In the genomic region with DNA sequence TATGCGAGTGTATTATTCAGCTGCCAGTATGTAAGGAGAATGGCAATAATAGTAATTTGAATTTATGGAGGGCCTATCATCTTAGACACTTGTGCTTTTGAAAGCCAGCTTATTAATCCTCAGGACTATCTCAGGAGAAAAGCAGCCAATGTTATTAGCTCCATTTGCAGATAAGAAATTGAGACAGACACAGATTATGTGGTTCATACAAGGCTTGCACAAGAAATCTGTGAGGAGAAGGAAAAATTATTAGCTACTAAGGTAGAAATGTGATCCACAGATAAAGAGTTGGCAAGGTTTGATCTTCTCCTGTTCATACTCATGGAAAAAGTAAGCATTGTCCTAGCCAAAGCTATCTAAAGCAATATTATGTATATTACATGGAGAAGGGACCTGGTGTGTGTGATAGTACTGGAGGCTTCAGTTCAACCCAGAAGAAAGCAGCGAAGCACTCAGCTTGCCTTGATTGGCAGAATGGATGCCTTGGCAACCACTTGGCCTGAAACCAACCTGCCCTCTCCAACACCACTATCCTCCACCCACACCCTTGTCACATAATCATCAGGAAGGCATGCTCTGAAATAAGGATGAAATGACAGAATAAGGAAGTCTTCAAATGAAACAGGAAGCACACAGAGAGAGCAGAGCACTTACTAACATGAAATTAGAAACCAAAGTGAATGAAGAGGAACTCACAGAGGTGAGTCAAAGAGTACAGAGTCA, we compare ENCODE assay signal across 8 cellular contexts. TPM values are rescaled to one million over a fixed set of nuclear protein-coding genes. Genes with fewer than 3 reads are reported as not detected.
A peak's percentile ranks its signal among the peaks of the same experiment; 100 is the strongest.
DNase-seq lines count a peak whose midpoint lies in the region; ATAC-seq, FAIRE-seq and TF ChIP-seq lines count a peak whose summit lies in the region.

No MANE protein-coding gene starts in this region.

- peak in 1 of 2 experiments; percentile 32; a peak in 1 of 4 replicates for TF ChIP-seq EP300 in GM12878 (IDR thresholded peaks at IDR 0.05; ENCODE audit: borderline replicate concordance in 1 of 2, control insufficient read depth in 1 of 2, low read depth in 2 of 2, low read length in 2 of 2)

- RAD21 ChIA-PET in GM12878 (lab: Charles Lee; ENCODE audit: unreplicated experiment) = interaction anchor here (0.6 to 7.6 kb wide), 21 partner anchors 13 to 445 kb away, joined by 3 to 57 read pairs (median 6); a partner anchor contains a TSS

- no peak for TF ChIP-seq CTCF in GM12878 (IDR thresholded peaks at IDR 0.05 in 2 of 3, conservative IDR thresholded peaks at IDR 0.05 in 1 of 3; ENCODE audit: control insufficient read depth in 2 of 3, extremely low read depth in 1 of 3, insufficient read depth in 1 of 3, low read depth in 3 of 3, low read length in 3 of 3)
- TF ChIP-seq CTCF in mucosa of descending colon (IDR thresholded peaks at IDR 0.05) = no peak

- H3K27me3 ChIP-seq in GM12878 (replicated peaks in 1 of 2; ENCODE audit: control insufficient read depth in 2 of 2, insufficient read depth in 2 of 2, low read length in 1 of 2) = no peaks in the 10 kb centered on the region

- in situ Hi-C loops in GM12878 (cut with MboI) = no loop called here

- no peak overlapping the region for H3K9ac ChIP-seq in GM12878 (ENCODE audit: control insufficient read depth, insufficient read depth, low read length)

- H3K4me3 ChIP-seq in GM12878 = no peak overlapping the region; the same call in 1 of the 2 replicates
- H3K4me3 ChIP-seq in mucosa of descending colon = no peak overlapping the region

- ATAC-seq in GM19324 (IDR thresholded peaks at IDR 0.05; ENCODE audit: low FRiP score, unreplicated experiment) = peak; percentile 76
- peak; percentile 78 for ATAC-seq in HG03139 (IDR thresholded peaks at IDR 0.05; ENCODE audit: unreplicated experiment)
- peak; percentile 77 for ATAC-seq in GM12878
- peak; percentile 94 for ATAC-seq in mucosa of descending colon

- no TSS peak for BruUV-seq in GM12878 (replicated peaks; lab: Mats Ljungman, UMichigan)

- CTCF ChIA-PET in GM12878 (lab: Yijun Ruan, JAX) = interaction anchor here (0.6 to 5.9 kb wide), 28 partner anchors 9 to 451 kb away, joined by 3 to 49 read pairs (median 5); no protein-coding TSS in a partner anchor

- SMC1A ChIA-PET in GM12878 (lab: Charles Lee; ENCODE audit: uncharacterized antibody, unreplicated experiment) = interaction anchor here (0.7 to 2.9 kb wide), 34 partner anchors 8 to 445 kb away, joined by 3 to 43 read pairs (median 4); a partner anchor contains a TSS

- peak overlapping the region; percentile 3; the same call in 1 of the 2 replicates for H3K27ac ChIP-seq in GM12878 (ENCODE audit: control insufficient read depth, insufficient read depth)

- intact Hi-C loops in GM12878 (cut with micrococcal nuclease; ENCODE audit: unreplicated experiment) = loop anchor here (1.0 to 5.0 kb wide), 3 partner anchors 18 to 217 kb away; a partner anchor contains a TSS
- intact Hi-C loops in mucosa of descending colon (cut with DNase I, micrococcal nuclease) = no loop called here

- H3K36me3 ChIP-seq in GM12878 (ENCODE audit: control insufficient read depth in 2 of 2, insufficient read depth in 2 of 2, low read length in 1 of 2) (peaks cover 0 to 2% of the 10 kb centered on the region in 2 experiments; a peak in 2 of 4 replicates), mucosa of descending colon (ENCODE audit: low read depth) (no peaks in the 10 kb centered on the region)

- H2AFZ ChIP-seq in GM12878 (ENCODE audit: control insufficient read depth, low read depth, low read length) = no peak overlapping the region

- POLR2A ChIA-PET in GM12878 (lab: Charles Lee) = interaction anchor here (0.8 to 2.3 kb wide), 9 partner anchors 9 to 132 kb away, joined by 3 to 7 read pairs (median 4); no protein-coding TSS in a partner anchor

- peak overlapping the region; percentile 44; the same call in 1 of the 2 replicates for H3K4me2 ChIP-seq in GM12878 (ENCODE audit: control insufficient read depth, insufficient read depth)

- peak; percentile 92 for FAIRE-seq in GM12878 (lab: Jason Lieb, UNC)

- H4K20me1 ChIP-seq in GM12878 (ENCODE audit: control insufficient read depth, insufficient read depth) = no peaks in the 10 kb centered on the region

- H3K9me3 ChIP-seq in GM12878 (replicated peaks; ENCODE audit: control insufficient read depth, insufficient read depth, low read length) = no peaks in the 10 kb centered on the region; the same call in 2 of the 3 replicates
- H3K9me3 ChIP-seq in mucosa of descending colon = no peaks in the 10 kb centered on the region

- H3K4me1 ChIP-seq in GM12878 (ENCODE audit: control insufficient read depth, insufficient read depth, low read length) = peaks cover 25% of the 10 kb centered on the region
- H3K4me1 ChIP-seq in mucosa of descending colon (ENCODE audit: low read depth) = peaks cover 12% of the 10 kb centered on the region

- WGBS in GM12878 (ENCODE audit: insufficient coverage, insufficient replicate concordance, low lambda C conversion rate, missing lambda C conversion rate) = 55% methylated on average over 2 of the region's 2 CpGs

- peak; percentile 91 for DNase-seq in COLO829 (ENCODE audit: low spot score)
- DNase-seq in NCI-H2227 treated with DMSO at 0.1 percent for 48 hours (lab: John Stamatoyannopoulos, UW) = peak; percentile 71
- DNase-seq in GM12878 (ENCODE audit: low read depth, low spot score) = peak; percentile 94
- peak; percentile 80 to 91 (median 86) for DNase-seq in mucosa of descending colon
- DNase-seq in mesenteric fat pad (ENCODE audit: low spot score) = no peak
- no peak for DNase-seq in SK-N-DZ (ENCODE audit: low spot score)

- TF ChIP-seq RAD21 in GM12878 (IDR thresholded peaks at IDR 0.05; ENCODE audit: insufficient read depth, low read depth, low read length) = no peak

- H3K79me2 ChIP-seq in GM12878 (ENCODE audit: control insufficient read depth, insufficient read depth, low read length) = peaks cover 41% of the 10 kb centered on the region

- TF ChIP-seq POLR2A in GM12878 (IDR thresholded peaks at IDR 0.05; ENCODE audit: low read depth, low read length) = no peak

TF ChIP-seq in GM12878, 131 proteins besides CTCF, POLR2A, EP300 and RAD21 (continues in another document):
- TF ChIP-seq TCF3 (IDR thresholded peaks at IDR 0.05; ENCODE audit: borderline replicate concordance, insufficient read depth, low read depth, low read length) = no peak
- no peak for TF ChIP-seq KDM1A (IDR thresholded peaks at IDR 0.05; ENCODE audit: borderline replicate concordance)
- peak in 1 of 2 experiments; percentile 50; a peak in 1 of 3 replicates for TF ChIP-seq EGR1 (IDR thresholded peaks at IDR 0.05; ENCODE audit: borderline replicate concordance in 1 of 2, low read depth in 2 of 2, low read length in 2 of 2)
- no peak for TF ChIP-seq MTA3 (IDR thresholded peaks at IDR 0.05; ENCODE audit: borderline replicate concordance, low read length)
- no peak for TF ChIP-seq POU2F2 (IDR thresholded peaks at IDR 0.05; ENCODE audit: borderline replicate concordance, low read depth, low read length)
- TF ChIP-seq CBX3 (IDR thresholded peaks at IDR 0.05; ENCODE audit: borderline replicate concordance, low read depth) = no peak
- TF ChIP-seq, protein P1, sequence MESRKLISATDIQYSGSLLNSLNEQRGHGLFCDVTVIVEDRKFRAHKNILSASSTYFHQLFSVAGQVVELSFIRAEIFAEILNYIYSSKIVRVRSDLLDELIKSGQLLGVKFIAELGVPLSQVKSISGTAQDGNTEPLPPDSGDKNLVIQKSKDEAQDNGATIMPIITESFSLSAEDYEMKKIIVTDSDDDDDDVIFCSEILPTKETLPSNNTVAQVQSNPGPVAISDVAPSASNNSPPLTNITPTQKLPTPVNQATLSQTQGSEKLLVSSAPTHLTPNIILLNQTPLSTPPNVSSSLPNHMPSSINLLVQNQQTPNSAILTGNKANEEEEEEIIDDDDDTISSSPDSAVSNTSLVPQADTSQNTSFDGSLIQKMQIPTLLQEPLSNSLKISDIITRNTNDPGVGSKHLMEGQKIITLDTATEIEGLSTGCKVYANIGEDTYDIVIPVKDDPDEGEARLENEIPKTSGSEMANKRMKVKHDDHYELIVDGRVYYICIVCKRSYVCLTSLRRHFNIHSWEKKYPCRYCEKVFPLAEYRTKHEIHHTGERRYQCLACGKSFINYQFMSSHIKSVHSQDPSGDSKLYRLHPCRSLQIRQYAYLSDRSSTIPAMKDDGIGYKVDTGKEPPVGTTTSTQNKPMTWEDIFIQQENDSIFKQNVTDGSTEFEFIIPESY (IDR thresholded peaks at IDR 0.05) = no peak

RNA-seq across cellular contexts. Expression of a gene that starts 18.0 kb away (rescaled TPM):
- 593 and 645 TPM in 2 replicates for total RNA-seq in GM12878 (2013; cell fraction: nucleolus; rRNA removed)
- 23.7 and 31.0 TPM in 2 replicates for total RNA-seq in GM12878 (2014; rRNA removed)
- total RNA-seq in GM12878 (2014; rRNA removed; fragmentation: Illumina TruSeq; extraction: Trizol) = 47.7 and 47.8 TPM in 2 replicates
- 26.6 and 27.6 TPM in 2 replicates for total RNA-seq in GM12878 (2021)
- polyA plus RNA-seq in GM12878 (2011; ENCODE audit: low read depth) = 2.0 TPM
- 61.1 and 99.6 TPM in 2 replicates for polyA plus RNA-seq in GM12878 (2011; rRNA removed)
- 20.5 and 20.6 TPM in 2 replicates for polyA plus RNA-seq in GM12878 (2011; cell fraction: cytosol; rRNA removed)
- polyA plus RNA-seq in GM12878 (2011; cell fraction: nucleus; rRNA removed) = 47.9 and 49.9 TPM in 2 replicates
- polyA plus RNA-seq in GM12878 (2012) = 2.8 and 4.0 TPM in 2 replicates
- 14.4 and 16.0 TPM in 2 replicates for polyA plus RNA-seq in GM12878 (2014; fragmentation: Illumina TruSeq; extraction: Trizol)
- 10 to 100 TPM in 1 of 2 experiments, 1 to 10 TPM in 1; 6.0 to 10.9 TPM for polyA plus RNA-seq in GM12878 (2014; fragmentation: Nextera tagmentation; extraction: Ambion mirVana)
- 6.5 and 8.0 TPM in 2 replicates for polyA plus RNA-seq in GM12878 (2014; rRNA removed)
- polyA plus RNA-seq in GM12878 (2016; fragmentation: Nextera tagmentation; extraction: Ambion mirVana) = 10 to 100 TPM in 1 of 2 experiments, 1 to 10 TPM in 1; 9.0 to 11.0 TPM
- 172 and 187 TPM in 2 replicates for polyA minus RNA-seq in GM12878 (2011; rRNA and poly(A)+ RNA removed)
- polyA minus RNA-seq in GM12878 (2011; cell fraction: cytosol; rRNA and poly(A)+ RNA removed) = 79.0 and 99.2 TPM in 2 replicates
- 139 and 207 TPM in 2 replicates for polyA minus RNA-seq in GM12878 (2011; cell fraction: nucleus; rRNA and poly(A)+ RNA removed)
- total RNA-seq in mucosa of descending colon = 10 to 100 TPM in 1 of 3 donors, 1 to 10 TPM in 2; 4.3 to 16.0 (median 9.8) TPM
- total RNA-seq in mesenteric fat pad = 7.4 TPM
- polyA plus RNA-seq in SK-N-DZ (2014; cell fraction: cytosol; rRNA removed) = not detected in 2 replicates
- polyA plus RNA-seq in SK-N-DZ (2014; cell fraction: nucleus; rRNA removed) = not detected in 2 replicates

Comparison
In these comparisons a context has a peak if more than half of its experiments do, and no peak if none do; other contexts are left out.
1. DNase-seq: peak in COLO829 (single experiment), NCI-H2227 treated with DMSO at 0.1 percent for 48 hours (single experiment), GM12878 (single experiment) and mucosa of descending colon (3 of 3); none in mesenteric fat pad (single experiment) and SK-N-DZ (single experiment).
2. Peak in every context shown above with its lines, with median percentiles within 50 percentile points of each other: ATAC-seq.